In the genomic region with DNA sequence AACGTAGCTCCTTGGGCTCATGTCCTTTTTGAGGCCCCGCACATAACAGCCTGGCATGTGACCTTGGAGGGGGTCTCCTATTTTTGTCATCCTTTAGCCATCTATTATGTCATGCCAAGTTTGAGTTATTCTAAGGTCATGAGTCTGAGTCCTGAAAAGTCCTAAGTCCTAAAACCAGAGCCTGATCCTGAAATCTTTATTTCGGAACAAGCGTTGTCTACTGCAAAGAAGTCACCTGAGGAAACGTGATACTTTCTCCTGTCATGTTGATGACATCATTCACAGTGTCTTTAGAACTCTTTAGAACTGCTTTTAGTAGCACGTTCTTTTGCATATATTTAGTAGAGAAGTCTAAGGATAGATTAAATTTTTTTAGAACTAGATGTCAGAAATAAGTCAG, we compare ENCODE assay signal across 20 cellular contexts.
"Had no signal": no experiment of that assay in that cellular context is flagged by ENCODE, and none has a peak within 500 bp of the region (broad histone marks: within the 10 kb centered on the region; RNA-seq: fewer than 3 reads in every experiment).

No MANE protein-coding gene starts in this region.

- H3K27me3 ChIP-seq: brain microvascular endothelial cell, colonic mucosa, gastroesophageal sphincter, heart left ventricle, pancreas, vagina had no signal

- H3K4me1 ChIP-seq: pancreas had no signal

- H3K9me3 ChIP-seq: colonic mucosa, gastroesophageal sphincter, heart left ventricle, pancreas, vagina had no signal

- ATAC-seq: activated CD4-positive, alpha-beta T cell treated with anti-CD3 and anti-CD28 coated beads for 36 hours; gastroesophageal sphincter; left lobe of liver; pancreas had no signal

- H3K4me3 ChIP-seq: colonic mucosa, gastroesophageal sphincter, heart left ventricle, pancreas, vagina had no signal

- H3K36me3 ChIP-seq: colonic mucosa, pancreas, vagina had no signal

- H3K27ac ChIP-seq: brain microvascular endothelial cell, gastroesophageal sphincter, pancreas, vagina had no signal

- DNase-seq: activated CD4-positive, alpha-beta memory T cell treated with anti-CD3 and anti-CD28 coated beads for 36 hours; activated CD4-positive, alpha-beta T cell treated with anti-CD3 and anti-CD28 coated beads for 36 hours; activated naive CD8-positive, alpha-beta T cell treated with anti-CD3 and anti-CD28 coated beads, Interleukin-2, amount 10 ng/mL, durations not matched to agents 7 days and 5 days; activated T-cell treated with anti-CD3 and anti-CD28 coated beads for 4 hours; amygdala; brain microvascular endothelial cell; central memory CD4-positive, alpha-beta T cell; heart left ventricle; kidney; naive B cell; pancreas; stimulated activated CD4-positive, alpha-beta T cell treated with anti-CD3 and anti-CD28 coated beads, Interleukin-12 subunit alpha, Interleukin-12 subunit beta, amount 100 ng/mL, for 4 hours; stimulated activated CD4-positive, alpha-beta T cell treated with anti-CD3 and anti-CD28 coated beads, Interleukin-1b, Interleukin-23, amount 100 ng/mL, for 48 hours; stimulated activated naive CD4-positive, alpha-beta T cell treated with Interleukin-2 at 50 U/mL for 16 hours; substantia nigra; trophoblast cell had no signal
